ENCODE assay signal across 19 cellular contexts in the genomic region with DNA sequence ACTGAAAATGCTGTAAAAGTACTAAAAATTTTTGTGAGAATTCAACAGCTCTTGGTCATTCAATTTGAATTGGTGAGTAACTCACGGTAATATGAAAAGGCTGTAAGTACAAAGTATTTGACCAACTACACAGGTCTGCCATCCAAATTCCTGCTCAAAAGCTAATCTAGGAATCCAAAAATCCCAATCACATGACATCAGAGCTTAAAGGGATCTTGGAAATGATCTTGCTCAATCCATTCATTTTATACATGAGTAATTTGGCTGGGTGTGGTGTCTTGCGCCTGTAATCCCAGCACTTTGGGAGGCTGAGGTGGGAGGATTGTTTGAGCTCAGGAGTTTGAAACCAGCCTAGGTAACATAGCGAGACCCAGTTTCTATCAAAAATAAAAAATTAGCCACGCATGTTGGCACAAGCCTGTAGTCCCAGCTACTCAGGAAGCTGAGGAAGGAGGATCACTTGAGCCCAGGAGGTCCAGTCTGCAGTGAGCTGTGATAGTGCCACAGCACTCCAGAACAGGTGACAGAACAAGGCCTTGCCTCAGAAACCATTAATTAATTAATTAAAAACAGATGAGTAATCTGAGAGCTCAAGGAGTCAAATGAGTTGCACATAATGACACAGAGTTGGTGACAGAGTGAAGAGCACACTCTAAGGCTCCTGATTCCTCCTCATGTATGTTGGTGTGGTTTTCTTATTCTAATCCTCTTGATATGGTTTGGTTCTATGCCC. TPM values are rescaled to one million over a fixed set of nuclear protein-coding genes. Genes with fewer than 3 reads are reported as not detected.
DNase-seq lines count a peak whose midpoint lies in the region; ATAC-seq and TF ChIP-seq lines count a peak whose summit lies in the region.
"Had no signal": no experiment of that assay in that cellular context is flagged by ENCODE, and none has a peak within 500 bp of the region (broad histone marks: within the 10 kb centered on the region; RNA-seq: fewer than 3 reads in every experiment).

No MANE protein-coding gene starts in this region.

- TF ChIP-seq CTCF in HFFc6 (IDR thresholded peaks at IDR 0.05) (no peak), brain microvascular endothelial cell (IDR thresholded peaks at IDR 0.05; ENCODE audit: low read depth, low read length, missing control alignments) (no peak)

- no peaks in the 10 kb centered on the region for H3K27me3 ChIP-seq in brain microvascular endothelial cell (replicated peaks)
- H3K27me3 ChIP-seq: neutrophil, vagina had no signal

- no peaks in the 10 kb centered on the region for H3K36me3 ChIP-seq in brain microvascular endothelial cell (replicated peaks)
- H3K36me3 ChIP-seq: neutrophil, vagina had no signal

- peaks cover 4% of the 10 kb centered on the region for H3K36me3 Mint-ChIP-seq in HFFc6 (ENCODE audit: low read depth)

- intact Hi-C loops in Right ventricle myocardium inferior (cut with DNase I), result no loop called here

- ATAC-seq in HG02798 (IDR thresholded peaks at IDR 0.05; ENCODE audit: poor library complexity, unreplicated experiment) (no peak), Right ventricle myocardium inferior (no peak)
- ATAC-seq: activated CD4-positive, alpha-beta T cell treated with anti-CD3 and anti-CD28 coated beads for 36 hours; activated T-cell treated with anti-CD3 and anti-CD28 coated beads, Interleukin-2, amount 50 U/mL, for 4 hours; Panc1; stimulated activated naive B cell treated with anti-CD40 and anti-IgM and Interleukin-4, amounts not matched to agents 10 μg/mL and 1 μg/mL and 100 μg/mL, for 72 hours; T-helper 17 cell had no signal

- H3K4me3 ChIP-seq in brain microvascular endothelial cell (ENCODE audit: low read depth, low read length), result no peak overlapping the region
- H3K4me3 ChIP-seq: vagina had no signal

- H3K27ac Mint-ChIP-seq in HFFc6, result peak overlapping the region; percentile 90
- H3K27ac Mint-ChIP-seq: activated CD4-positive, alpha-beta T cell treated with anti-CD3 and anti-CD28 coated beads for 36 hours; stimulated activated naive B cell treated with anti-CD40 and anti-IgM and Interleukin-4, amounts not matched to agents 10 μg/mL and 1 μg/mL and 100 μg/mL, for 72 hours; T-helper 17 cell had no signal

- H3K4me3 Mint-ChIP-seq in HFFc6, result peak overlapping the region; percentile 43; the same call in 1 of the 2 replicates
- H3K4me3 Mint-ChIP-seq: activated CD4-positive, alpha-beta T cell treated with anti-CD3 and anti-CD28 coated beads for 36 hours; activated T-cell treated with anti-CD3 and anti-CD28 coated beads, Interleukin-2, amount 50 U/mL, for 4 hours; stimulated activated naive B cell treated with anti-CD40 and anti-IgM and Interleukin-4, amounts not matched to agents 10 μg/mL and 1 μg/mL and 100 μg/mL, for 72 hours; T-helper 17 cell had no signal

- peaks cover 55% of the 10 kb centered on the region for H3K4me1 Mint-ChIP-seq in HFFc6 (ENCODE audit: low read depth)

- peaks cover 1% of the 10 kb centered on the region; the same call in 1 of the 2 replicates for H3K27me3 Mint-ChIP-seq in HFFc6 (ENCODE audit: insufficient read depth)

- DNase-seq in AG08395 (ENCODE audit: low spot score) (peak; percentile 41), HFFc6 (peak; percentile 68), brain microvascular endothelial cell (peak; percentile 12), glomerular visceral epithelial cell (ENCODE audit: extremely low spot score) (peak; percentile 21), SW480 (ENCODE audit: low spot score) (no peak), Right ventricle myocardium inferior (ENCODE audit: missing footprints) (no peak)
- no peak for DNase-seq in activated CD8-positive, alpha-beta memory T cell treated with anti-CD3 and anti-CD28 coated beads for 24 hours
- DNase-seq: activated CD4-positive, alpha-beta T cell treated with anti-CD3 and anti-CD28 coated beads for 36 hours; activated T-cell treated with anti-CD3 and anti-CD28 coated beads, Interleukin-2, amount 50 U/mL, for 4 hours; DMS 273 treated with DMSO at 0.1 percent for 48 hours; Kasumi-1; NCI-H187; stimulated activated naive B cell treated with anti-CD40 and anti-IgM and Interleukin-4, amounts not matched to agents 10 μg/mL and 1 μg/mL and 100 μg/mL, for 72 hours; T-helper 17 cell had no signal

- in situ Hi-C loops in brain microvascular endothelial cell (cut with HindIII; ENCODE audit: low pct_ligation_motif_present, low sequenced_read_pairs), result no loop called here

- H3K27ac ChIP-seq in brain microvascular endothelial cell, result peak overlapping the region; percentile 52
- H3K27ac ChIP-seq: HL-60, neutrophil, vagina had no signal

- H3K9me3 Mint-ChIP-seq in HFFc6, result no peaks in the 10 kb centered on the region
- H3K9me3 Mint-ChIP-seq: activated T-cell treated with anti-CD3 and anti-CD28 coated beads, Interleukin-2, amount 50 U/mL, for 4 hours; stimulated activated naive B cell treated with anti-CD40 and anti-IgM and Interleukin-4, amounts not matched to agents 10 μg/mL and 1 μg/mL and 100 μg/mL, for 72 hours had no signal

RNA-seq across cellular contexts. Expression of a gene that starts 19.8 kb away (rescaled TPM):
- total RNA-seq in HFFc6 (2021; fragmentation: NEBNext Ultra II Directional; extraction: Animal tissue kit (Norgen Biotek cat#: 25700)), result 10 to 100 TPM; 22.2 to 33.7 (median 28.2) TPM
- total RNA-seq in Right ventricle myocardium inferior, result 43.7 TPM

Comparison
In these comparisons a context has a peak if more than half of its experiments do, and no peak if none do; other contexts are left out.
1. DNase-seq: peak in AG08395 (single experiment), HFFc6 (single experiment), brain microvascular endothelial cell (single experiment) and glomerular visceral epithelial cell (single experiment); none in SW480 (single experiment), activated CD8-positive, alpha-beta memory T cell treated with anti-CD3 and anti-CD28 coated beads for 24 hours (single experiment) and Right ventricle myocardium inferior (single experiment).